18 cellular contexts compared by ENCODE assay signal in the genomic region with DNA sequence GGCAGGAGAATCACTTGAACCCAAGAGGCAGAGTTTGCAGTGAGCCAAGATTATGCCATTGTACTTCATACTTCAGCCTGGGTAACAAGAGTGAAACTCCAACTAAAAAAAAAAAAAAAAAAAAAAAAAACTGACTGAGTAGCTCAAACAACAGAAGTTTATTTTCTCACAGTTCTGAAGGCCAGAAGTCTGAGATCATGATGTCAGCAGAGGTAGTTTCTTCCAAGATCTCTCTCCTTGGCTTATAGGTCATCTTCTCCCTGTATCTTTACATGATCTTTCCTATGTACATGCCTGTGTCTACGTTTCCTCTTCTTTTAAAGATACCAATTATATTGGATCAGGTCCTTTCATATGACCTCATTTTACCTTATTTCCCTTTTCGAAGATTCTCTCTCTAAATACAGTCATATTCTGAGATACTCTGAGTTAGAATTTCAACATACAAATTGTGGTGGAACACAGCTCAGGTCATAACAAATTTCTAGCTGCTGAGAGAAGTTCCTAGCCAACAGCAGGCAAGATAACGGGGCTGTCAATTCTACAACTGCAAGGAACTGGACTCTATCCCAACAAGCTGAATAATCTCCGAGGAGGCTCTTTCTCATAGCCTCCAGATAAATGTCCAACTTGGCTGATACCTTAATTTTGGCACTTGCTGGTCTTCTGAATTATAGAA.
"Had no signal": no experiment of that assay in that cellular context is flagged by ENCODE, and none has a peak within 500 bp of the region (broad histone marks: within the 10 kb centered on the region; RNA-seq: fewer than 3 reads in every experiment).

No MANE protein-coding gene starts in this region.

- H3K4me3 Mint-ChIP-seq: activated naive CD8-positive, alpha-beta T cell treated with anti-CD3 and anti-CD28 coated beads, Interleukin-2, amount 10 ng/mL, durations not matched to agents 7 days and 5 days; activated T-helper 1 cell treated with anti-CD3 and anti-CD28 coated beads, Interleukin-12 subunit alpha, Interleukin-12 subunit beta, Interleukin-2, Interleukin-4 antibody, amounts not matched to agents 30 ng/mL and 10 ng/mL and 1 ng/mL, durations not matched to agents 14 hours and 24 hours and 36 hours; memory B cell; natural killer cell; stimulated activated naive CD8-positive, alpha-beta T cell treated with anti-CD3 and anti-CD28 coated beads, Interleukin-15, Interleukin-2, amounts not matched to agents 100 ng/mL and 50 ng/mL, for 24 hours; type B pancreatic cell had no signal

- H3K36me3 ChIP-seq: ascending aorta, left lung, right lobe of liver, spleen, suprapubic skin had no signal

- H3K27me3 Mint-ChIP-seq: activated naive CD8-positive, alpha-beta T cell treated with anti-CD3 and anti-CD28 coated beads, Interleukin-2, amount 10 ng/mL, durations not matched to agents 7 days and 5 days; memory B cell; progenitor cell of endocrine pancreas; stimulated activated naive CD8-positive, alpha-beta T cell treated with anti-CD3 and anti-CD28 coated beads, Interleukin-15, Interleukin-2, amounts not matched to agents 100 ng/mL and 50 ng/mL, for 24 hours; type B pancreatic cell had no signal

- H3K36me3 Mint-ChIP-seq: activated naive CD8-positive, alpha-beta T cell treated with anti-CD3 and anti-CD28 coated beads, Interleukin-2, amount 10 ng/mL, durations not matched to agents 7 days and 5 days; memory B cell; natural killer cell; type B pancreatic cell had no signal

- H3K4me1 Mint-ChIP-seq: activated naive CD8-positive, alpha-beta T cell treated with anti-CD3 and anti-CD28 coated beads, Interleukin-2, amount 10 ng/mL, durations not matched to agents 7 days and 5 days; memory B cell; natural killer cell had no signal

- H3K27me3 ChIP-seq: ascending aorta, left lung, right lobe of liver, spleen, suprapubic skin had no signal

- H3K27ac Mint-ChIP-seq: activated naive CD8-positive, alpha-beta T cell treated with anti-CD3 and anti-CD28 coated beads, Interleukin-2, amount 10 ng/mL, durations not matched to agents 7 days and 5 days; activated T-helper 1 cell treated with anti-CD3 and anti-CD28 coated beads, Interleukin-12 subunit alpha, Interleukin-12 subunit beta, Interleukin-2, Interleukin-4 antibody, amounts not matched to agents 30 ng/mL and 10 ng/mL and 1 ng/mL, durations not matched to agents 14 hours and 24 hours and 36 hours; memory B cell; natural killer cell; progenitor cell of endocrine pancreas; stimulated activated naive CD8-positive, alpha-beta T cell treated with anti-CD3 and anti-CD28 coated beads, Interleukin-15, Interleukin-2, amounts not matched to agents 100 ng/mL and 50 ng/mL, for 24 hours; type B pancreatic cell had no signal

- H3K4me1 ChIP-seq: ascending aorta, left lung, right lobe of liver, spleen, suprapubic skin had no signal

- DNase-seq: activated CD4-positive, alpha-beta T cell treated with anti-CD3 and anti-CD28 coated beads, Interleukin-2, amount 50 U/mL, for 1 hour; activated CD8-positive, alpha-beta memory T cell treated with anti-CD3 and anti-CD28 coated beads for 24 hours; activated naive CD4-positive, alpha-beta T cell; activated naive CD8-positive, alpha-beta T cell treated with anti-CD3 and anti-CD28 coated beads, Interleukin-2, amount 10 ng/mL, durations not matched to agents 7 days and 5 days; hippocampal formation; left lung; mucosa of descending colon; natural killer cell; right lobe of liver; spleen; SW 1271 had no signal

- ATAC-seq: left lung, mucosa of descending colon, natural killer cell, right lobe of liver had no signal

- H3K4me3 ChIP-seq: ascending aorta, left lung, mucosa of descending colon, right lobe of liver, spleen, suprapubic skin had no signal

- H3K9me3 ChIP-seq: ascending aorta, left lung, mucosa of descending colon, right lobe of liver, spleen, suprapubic skin had no signal

- H3K27ac ChIP-seq: ascending aorta, left lung, right lobe of liver, spleen, suprapubic skin had no signal
